Comparison of ENCODE assay signal across 8 cellular contexts in the genomic region with DNA sequence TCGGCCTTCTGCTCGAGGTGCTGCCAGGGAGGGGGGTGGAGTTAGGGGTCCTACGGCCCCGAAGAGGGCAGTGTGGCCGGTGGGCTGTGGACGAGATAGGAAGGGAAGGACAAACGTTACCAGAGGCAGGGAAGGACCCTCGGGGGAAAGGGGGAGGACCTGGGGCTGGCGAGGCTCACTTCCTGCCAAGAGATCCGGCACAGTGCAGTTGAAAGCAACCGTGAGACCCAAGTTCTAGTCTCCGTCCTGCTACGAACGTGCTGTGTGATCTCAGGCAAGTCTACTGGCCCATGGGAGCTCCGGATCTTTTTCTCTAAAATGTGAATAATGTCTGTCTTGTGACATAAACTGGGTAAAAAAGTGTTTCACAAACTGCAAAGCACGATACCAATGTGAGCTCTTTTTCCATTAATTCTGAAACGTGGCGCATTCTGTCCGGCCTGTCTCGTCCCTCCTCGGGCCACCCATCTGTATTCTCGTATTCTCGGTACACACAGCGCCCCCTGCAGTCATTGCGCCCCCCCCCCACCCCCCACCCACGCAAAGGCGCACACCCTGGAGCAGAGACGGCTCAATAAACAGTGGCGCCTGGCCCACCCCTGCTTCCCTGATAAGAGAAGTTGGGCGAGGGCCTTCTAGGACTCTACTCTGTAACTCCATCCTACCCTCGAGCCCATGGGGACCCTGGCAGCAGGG. TPM values are rescaled to one million over a fixed set of nuclear protein-coding genes. Genes with fewer than 3 reads are reported as not detected.
DNase-seq lines count a peak whose midpoint lies in the region; ATAC-seq and TF ChIP-seq lines count a peak whose summit lies in the region.

No MANE protein-coding gene starts in this region.

- intact Hi-C loops in upper lobe of right lung (cut with DNase I): no loop called here

- ATAC-seq in upper lobe of right lung (no peak), HG03469 (IDR thresholded peaks at IDR 0.05; ENCODE audit: unreplicated experiment) (no peak)

- H3K4me1 Mint-ChIP-seq in activated T-cell treated with anti-CD3 and anti-CD28 coated beads, Interleukin-2, amount 50 U/mL, for 24 hours (ENCODE audit: low read depth): peaks cover 20% of the 10 kb centered on the region

- H3K9ac ChIP-seq in mesendoderm (ENCODE audit: low read length): no peak overlapping the region

- no peak overlapping the region for H2AK5ac ChIP-seq in mesendoderm (ENCODE audit: low read length)

- peak; percentile 12 for TF ChIP-seq CTCF in choroid plexus epithelial cell (conservative IDR thresholded peaks at IDR 0.05; ENCODE audit: low read depth, low read length)
- peak; percentile 25 for TF ChIP-seq CTCF in upper lobe of right lung (IDR thresholded peaks at IDR 0.05)

- H3K27me3 Mint-ChIP-seq in activated T-cell treated with anti-CD3 and anti-CD28 coated beads, Interleukin-2, amount 50 U/mL, for 24 hours: no peaks in the 10 kb centered on the region

- no peak overlapping the region for H3K23ac ChIP-seq in mesendoderm (ENCODE audit: low read length)

- no peaks in the 10 kb centered on the region for H3K79me1 ChIP-seq in mesendoderm (ENCODE audit: low read length)

- no peak overlapping the region for H3K4ac ChIP-seq in mesendoderm (ENCODE audit: low read depth, low read length)

- no peak overlapping the region for H3K18ac ChIP-seq in mesendoderm (ENCODE audit: low read length)

- no peaks in the 10 kb centered on the region for H3K9me3 Mint-ChIP-seq in activated T-cell treated with anti-CD3 and anti-CD28 coated beads, Interleukin-2, amount 50 U/mL, for 24 hours

- no peak overlapping the region for H2BK5ac ChIP-seq in mesendoderm (ENCODE audit: low read length)

- no peak overlapping the region for H2BK15ac ChIP-seq in mesendoderm (replicated peaks; ENCODE audit: low read depth)

- no peaks in the 10 kb centered on the region for H3K27me3 ChIP-seq in mesendoderm (ENCODE audit: insufficient read depth, low read length, poor library complexity)
- H3K27me3 ChIP-seq in upper lobe of right lung: no peaks in the 10 kb centered on the region

- H3K4me2 ChIP-seq in mesendoderm (ENCODE audit: low read length): no peak overlapping the region

- no peaks in the 10 kb centered on the region for H3K79me2 ChIP-seq in mesendoderm (ENCODE audit: control insufficient read depth, insufficient read depth, low read length)

- no peak for DNase-seq in activated T-cell treated with anti-CD3 and anti-CD28 coated beads, Interleukin-2, amount 50 U/mL, for 24 hours
- DNase-seq in activated T-cell treated with anti-CD3 and anti-CD28 coated beads, Interleukin-2, amount 50 U/mL, for 48 hours: no peak
- DNase-seq in choroid plexus epithelial cell (ENCODE audit: low read depth) (peak; percentile 44), mesendoderm (no peak), upper lobe of right lung (no peak), NCI-H226 (no peak)
- no peak for DNase-seq in activated CD8-positive, alpha-beta memory T cell treated with anti-CD3 and anti-CD28 coated beads, Interleukin-2, amount 50 U/mL, for 48 hours

- peak overlapping the region; percentile 15 for H3K56ac ChIP-seq in mesendoderm (ENCODE audit: low read length)

- peak overlapping the region; percentile 57 for H3K27ac Mint-ChIP-seq in activated T-cell treated with anti-CD3 and anti-CD28 coated beads, Interleukin-2, amount 50 U/mL, for 24 hours

- no peaks in the 10 kb centered on the region for H3K9me3 ChIP-seq in upper lobe of right lung

- no peak overlapping the region for H4K5ac ChIP-seq in mesendoderm (ENCODE audit: low read length)

- no peaks in the 10 kb centered on the region for H3K36me3 ChIP-seq in mesendoderm (ENCODE audit: control insufficient read depth, insufficient read depth, low read length)
- no peaks in the 10 kb centered on the region for H3K36me3 ChIP-seq in upper lobe of right lung

- H3K4me1 ChIP-seq in mesendoderm (ENCODE audit: control insufficient read depth, low read depth, low read length) (peaks cover 2% of the 10 kb centered on the region), upper lobe of right lung (peaks cover 62% of the 10 kb centered on the region)

- WGBS in mesendoderm (ENCODE audit: extremely low coverage, insufficient coverage, low lambda C conversion rate): no CpG with 5 or more reads among the region's 31 CpGs

- H2BK120ac ChIP-seq in mesendoderm (ENCODE audit: low read depth, low read length): no peak overlapping the region

- H3K36me3 Mint-ChIP-seq in activated T-cell treated with anti-CD3 and anti-CD28 coated beads, Interleukin-2, amount 50 U/mL, for 24 hours (ENCODE audit: low read depth): no peaks in the 10 kb centered on the region

- no peak overlapping the region for H3K4me3 ChIP-seq in choroid plexus epithelial cell (ENCODE audit: low read depth, low read length)
- H3K4me3 ChIP-seq in mesendoderm (ENCODE audit: low read length): no peak overlapping the region
- peak overlapping the region; percentile 18 for H3K4me3 ChIP-seq in upper lobe of right lung

- H3K27ac ChIP-seq in mesendoderm (ENCODE audit: low read depth, low read length) (no peak overlapping the region), upper lobe of right lung (peak overlapping the region; percentile 89)

- H4K8ac ChIP-seq in mesendoderm (ENCODE audit: low read depth, low read length): no peak overlapping the region

- H3K4me3 Mint-ChIP-seq in activated T-cell treated with anti-CD3 and anti-CD28 coated beads, Interleukin-2, amount 50 U/mL, for 24 hours: no peak overlapping the region

RNA-seq across cellular contexts. Expression of a gene that starts 8.8 kb away (rescaled TPM):
- polyA plus RNA-seq in mesendoderm (2013, experiment 1 of 2): 0.88 TPM
- 0.88 TPM for polyA plus RNA-seq in mesendoderm (2013, experiment 2 of 2)
- 34.3 TPM for total RNA-seq in upper lobe of right lung

RNA-seq across cellular contexts. Expression of a gene that starts 11.2 kb away (rescaled TPM):
- polyA plus RNA-seq in mesendoderm (2013, experiment 1 of 2): 0.59 TPM
- polyA plus RNA-seq in mesendoderm (2013, experiment 2 of 2): 0.55 TPM
- 7.7 TPM for total RNA-seq in upper lobe of right lung

RNA-seq across cellular contexts. Expression of a gene that starts 27.5 kb away (rescaled TPM):
- 12.3 TPM for polyA plus RNA-seq in mesendoderm (2013, experiment 1 of 2)
- 11.8 TPM for polyA plus RNA-seq in mesendoderm (2013, experiment 2 of 2)
- total RNA-seq in upper lobe of right lung: 46.4 TPM

RNA-seq across cellular contexts. Expression of a gene that starts 57.0 kb away (rescaled TPM):
- 0.04 TPM for polyA plus RNA-seq in mesendoderm (2013, experiment 1 of 2)
- 0.04 TPM for polyA plus RNA-seq in mesendoderm (2013, experiment 2 of 2)
- total RNA-seq in upper lobe of right lung: 24.5 TPM
